In the genomic region with DNA sequence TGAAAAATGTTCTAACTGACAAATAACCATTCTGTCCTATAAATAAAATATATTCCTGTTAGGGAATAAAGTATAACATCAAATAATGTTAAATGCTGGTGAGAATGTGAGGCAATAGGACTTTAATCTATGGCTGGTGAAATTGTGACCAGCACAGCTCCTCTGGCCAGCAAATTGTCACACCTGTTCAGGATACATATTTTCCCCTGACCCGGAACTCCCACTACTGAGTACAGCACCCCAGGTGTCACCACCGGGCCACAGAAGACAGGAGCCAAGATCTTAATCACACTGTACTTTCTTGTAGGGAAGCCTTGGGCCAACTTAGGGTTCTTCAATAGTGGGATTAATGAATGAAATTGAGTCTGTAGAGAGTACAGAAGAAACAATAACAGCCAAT, we compare ENCODE assay signal across 35 cellular contexts.
"Had no signal": no experiment of that assay in that cellular context is flagged by ENCODE, and none has a peak within 500 bp of the region (broad histone marks: within the 10 kb centered on the region; RNA-seq: fewer than 3 reads in every experiment).

No MANE protein-coding gene starts in this region.

- H3K27me3 ChIP-seq: MG63 had no signal

- H3K4me3 ChIP-seq: MG63 had no signal

- H3K9me3 ChIP-seq: MG63 had no signal

- H3K36me3 ChIP-seq: MG63 had no signal

- H3K27ac ChIP-seq: KMS-11 had no signal

- DNase-seq: Karpas-422, Kasumi-1, KG1, MG63, MM.1S, MV-4-11, NCI-H1048, NCI-H1092, NCI-H1092 treated with DMSO at 0.1 percent for 48 hours, NCI-H1105, NCI-H1105 treated with DMSO at 0.1 percent for 48 hours, NCI-H1417, NCI-H1417 treated with DMSO at 0.1 percent for 48 hours, NCI-H1436, NCI-H1436 treated with DMSO at 0.1 percent for 48 hours, NCI-H146, NCI-H1694, NCI-H1694 treated with DMSO at 0.1 percent for 48 hours, NCI-H187, NCI-H187 treated with DMSO at 0.1 percent for 48 hours, NCI-H1930, NCI-H2029, NCI-H2029 treated with DMSO at 0.1 percent for 48 hours, NCI-H2081, NCI-H2081 treated with DMSO at 0.1 percent for 48 hours, NCI-H2107, NCI-H2171, NCI-H2171 treated with DMSO at 0.1 percent for 48 hours, NCI-H2227 treated with DMSO at 0.1 percent for 48 hours, NCI-H226, NCI-H345, NCI-H446, NCI-H446 treated with DMSO at 0.1 percent for 48 hours, NCI-H510A had no signal
